In the genomic region with DNA sequence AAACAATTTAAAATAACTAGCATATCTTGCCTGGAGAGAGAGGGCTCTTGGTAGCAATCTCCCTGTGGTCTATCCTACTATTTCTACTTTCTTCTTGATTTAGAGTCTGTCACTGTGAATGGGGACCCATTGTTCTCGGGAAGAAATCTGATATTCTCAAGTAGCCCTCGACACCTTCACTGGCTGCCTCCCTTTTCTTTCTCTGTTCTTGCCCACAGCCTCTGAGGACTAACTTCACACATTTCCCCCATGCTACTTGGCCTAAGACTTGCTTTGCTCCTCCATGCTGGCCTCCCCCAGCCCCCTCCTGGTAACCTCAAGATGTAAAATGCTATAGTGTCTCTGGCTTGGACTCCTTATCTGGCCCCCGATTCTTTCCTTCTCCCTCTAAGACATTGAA, we compare ENCODE assay signal across 37 cellular contexts. TPM values are rescaled to one million over a fixed set of nuclear protein-coding genes. Genes with fewer than 3 reads are reported as not detected.
"Had no signal": no experiment of that assay in that cellular context is flagged by ENCODE, and none has a peak within 500 bp of the region (broad histone marks: within the 10 kb centered on the region; RNA-seq: fewer than 3 reads in every experiment).

No MANE protein-coding gene starts in this region.

- DNase-seq: activated B cell treated with CpG ODN at 0.5 μM for 24 hours; activated CD4-positive, alpha-beta memory T cell treated with anti-CD3 and anti-CD28 coated beads for 36 hours; activated CD4-positive, alpha-beta T cell treated with anti-CD3 and anti-CD28 coated beads for 4 hours; activated CD4-positive, alpha-beta T cell treated with anti-CD3 and anti-CD28 coated beads, Interleukin-2, amount 10 ng/mL, durations not matched to agents 24 days and 14 days; activated CD4-positive, alpha-beta T cell treated with anti-CD3 and anti-CD28 coated beads, Interleukin-2, amount 50 U/mL, for 1 hour; activated CD4-positive, alpha-beta T cell treated with anti-CD3 and anti-CD28 coated beads, Interleukin-2, amount 50 U/mL, for 4 hours; activated CD4-positive, CD25-positive, alpha-beta regulatory T cell treated with anti-CD3 and anti-CD28 coated beads, Interleukin-2, amount 50 U/mL, for 72 hours; activated CD8-positive, alpha-beta memory T cell treated with anti-CD3 and anti-CD28 coated beads, Interleukin-2, amount 50 U/mL, for 4 hours; activated CD8-positive, alpha-beta T cell treated with anti-CD3 and anti-CD28 coated beads for 36 hours; activated effector memory CD4-positive, alpha-beta T cell treated with anti-CD3 and anti-CD28 coated beads, Interleukin-2, amount 50 U/mL, for 16 hours; activated gamma-delta T cell treated with Interleukin-2 at 50 U/mL for 16 hours; activated naive CD4-positive, alpha-beta T cell; activated naive CD4-positive, alpha-beta T cell treated with anti-CD3 and anti-CD28 coated beads for 36 hours; activated naive CD4-positive, alpha-beta T cell treated with anti-CD3 and anti-CD28 coated beads, Interleukin-2, amount 50 U/mL, for 16 hours; activated naive CD8-positive, alpha-beta T cell treated with anti-CD3 and anti-CD28 coated beads for 36 hours; activated T-cell treated with anti-CD3 and anti-CD28 coated beads for 4 hours; activated T-cell treated with anti-CD3 and anti-CD28 coated beads, Interleukin-2, amount 50 U/mL, for 1 hour; activated T-cell treated with anti-CD3 and anti-CD28 coated beads, Interleukin-2, amount 50 U/mL, for 4 hours; activated T-cell treated with anti-CD3 and anti-CD28 coated beads, Interleukin-2, amount 50 U/mL, for 72 hours; amygdala; anterior cingulate cortex; caudate nucleus; cerebellar nuclear complex; T-helper 1 cell; T-helper 2 cell; T-helper 9 cell had no signal

- H3K4me1 Mint-ChIP-seq: activated B cell treated with CpG ODN at 0.5 μM for 24 hours; activated CD4-positive, alpha-beta T cell treated with anti-CD3 and anti-CD28 coated beads, Interleukin-2, amount 10 ng/mL, durations not matched to agents 24 days and 14 days; activated naive CD8-positive, alpha-beta T cell treated with anti-CD3 and anti-CD28 coated beads for 36 hours; activated T-helper 17 cell treated with anti-CD3 and anti-CD28 coated beads, Interleukin-2, amount 50 U/mL, for 72 hours; central memory CD8-positive, alpha-beta T cell had no signal

- H3K27ac Mint-ChIP-seq: activated B cell treated with CpG ODN at 0.5 μM for 24 hours; activated CD4-positive, alpha-beta memory T cell treated with anti-CD3 and anti-CD28 coated beads for 36 hours; activated CD4-positive, alpha-beta T cell treated with anti-CD3 and anti-CD28 coated beads, Interleukin-2, amount 10 ng/mL, durations not matched to agents 24 days and 14 days; activated CD8-positive, alpha-beta T cell treated with anti-CD3 and anti-CD28 coated beads for 36 hours; activated naive CD4-positive, alpha-beta T cell treated with anti-CD3 and anti-CD28 coated beads for 36 hours; activated naive CD4-positive, alpha-beta T cell treated with anti-CD3 and anti-CD28 coated beads, Interleukin-2, amount 50 U/mL, for 72 hours; activated naive CD8-positive, alpha-beta T cell treated with anti-CD3 and anti-CD28 coated beads for 36 hours; activated T-cell treated with anti-CD3 and anti-CD28 coated beads, Interleukin-2, amount 50 U/mL, for 72 hours; activated T-helper 1 cell treated with anti-CD3 and anti-CD28 coated beads, Interleukin-12 subunit alpha, Interleukin-12 subunit beta, Interleukin-2, Interleukin-4 antibody, amounts not matched to agents 30 ng/mL and 10 ng/mL and 1 ng/mL, durations not matched to agents 14 hours and 24 hours and 36 hours; activated T-helper 17 cell treated with anti-CD3 and anti-CD28 coated beads, Interleukin-2, amount 50 U/mL, for 72 hours; brain; T-helper 1 cell treated with Interleukin-12 subunit alpha and Interleukin-12 subunit beta and Interleukin-4 antibody, amounts not matched to agents 30 μg/mL and 1 μg/mL, for 36 hours; T-helper 2 cell treated with Interferon-gamma antibody and Interleukin-4, amounts not matched to agents 5 μg/mL and 100 μg/mL, for 36 hours had no signal

- H3K9me3 Mint-ChIP-seq: activated CD4-positive, alpha-beta T cell treated with anti-CD3 and anti-CD28 coated beads, Interleukin-2, amount 10 ng/mL, durations not matched to agents 24 days and 14 days; activated T-helper 1 cell treated with anti-CD3 and anti-CD28 coated beads, Interleukin-12 subunit alpha, Interleukin-12 subunit beta, Interleukin-2, Interleukin-4 antibody, amounts not matched to agents 30 ng/mL and 10 ng/mL and 1 ng/mL, durations not matched to agents 14 hours and 24 hours and 36 hours; T-helper 1 cell treated with Interleukin-12 subunit alpha and Interleukin-12 subunit beta and Interleukin-4 antibody, amounts not matched to agents 30 μg/mL and 1 μg/mL, for 36 hours; T-helper 2 cell treated with Interferon-gamma antibody and Interleukin-4, amounts not matched to agents 5 μg/mL and 100 μg/mL, for 36 hours had no signal

- ATAC-seq: activated CD8-positive, alpha-beta T cell treated with anti-CD3 and anti-CD28 coated beads for 36 hours; activated naive CD4-positive, alpha-beta T cell treated with anti-CD3 and anti-CD28 coated beads, Interleukin-2, amount 50 U/mL, for 72 hours; activated T-cell treated with anti-CD3 and anti-CD28 coated beads, Interleukin-2, amount 50 U/mL, for 4 hours; activated T-cell treated with anti-CD3 and anti-CD28 coated beads, Interleukin-2, amount 50 U/mL, for 72 hours; activated T-helper 17 cell treated with anti-CD3 and anti-CD28 coated beads, Interleukin-2, amount 50 U/mL, for 72 hours had no signal

- H3K27me3 Mint-ChIP-seq: activated B cell treated with CpG ODN at 0.5 μM for 24 hours; activated CD4-positive, alpha-beta memory T cell treated with anti-CD3 and anti-CD28 coated beads for 36 hours; activated CD4-positive, alpha-beta T cell treated with anti-CD3 and anti-CD28 coated beads, Interleukin-2, amount 10 ng/mL, durations not matched to agents 24 days and 14 days; activated CD8-positive, alpha-beta T cell treated with anti-CD3 and anti-CD28 coated beads for 36 hours; activated naive CD8-positive, alpha-beta T cell treated with anti-CD3 and anti-CD28 coated beads for 36 hours; activated T-helper 17 cell treated with anti-CD3 and anti-CD28 coated beads, Interleukin-2, amount 50 U/mL, for 72 hours; brain; central memory CD8-positive, alpha-beta T cell had no signal

- H3K36me3 Mint-ChIP-seq: brain had no signal

- H3K4me3 Mint-ChIP-seq: activated B cell treated with CpG ODN at 0.5 μM for 24 hours; activated CD4-positive, alpha-beta memory T cell treated with anti-CD3 and anti-CD28 coated beads for 36 hours; activated CD4-positive, alpha-beta T cell treated with anti-CD3 and anti-CD28 coated beads, Interleukin-2, amount 10 ng/mL, durations not matched to agents 24 days and 14 days; activated CD8-positive, alpha-beta T cell treated with anti-CD3 and anti-CD28 coated beads for 36 hours; activated naive CD4-positive, alpha-beta T cell treated with anti-CD3 and anti-CD28 coated beads for 36 hours; activated naive CD8-positive, alpha-beta T cell treated with anti-CD3 and anti-CD28 coated beads for 36 hours; activated T-cell treated with anti-CD3 and anti-CD28 coated beads, Interleukin-2, amount 50 U/mL, for 4 hours; activated T-cell treated with anti-CD3 and anti-CD28 coated beads, Interleukin-2, amount 50 U/mL, for 72 hours; activated T-helper 1 cell treated with anti-CD3 and anti-CD28 coated beads, Interleukin-12 subunit alpha, Interleukin-12 subunit beta, Interleukin-2, Interleukin-4 antibody, amounts not matched to agents 30 ng/mL and 10 ng/mL and 1 ng/mL, durations not matched to agents 14 hours and 24 hours and 36 hours; activated T-helper 17 cell treated with anti-CD3 and anti-CD28 coated beads, Interleukin-2, amount 50 U/mL, for 72 hours; brain; central memory CD8-positive, alpha-beta T cell; T-helper 1 cell treated with Interleukin-12 subunit alpha and Interleukin-12 subunit beta and Interleukin-4 antibody, amounts not matched to agents 30 μg/mL and 1 μg/mL, for 36 hours; T-helper 2 cell treated with Interferon-gamma antibody and Interleukin-4, amounts not matched to agents 5 μg/mL and 100 μg/mL, for 36 hours had no signal

RNA-seq across cellular contexts. Expression of gene NT5C1B, which starts 58.8 kb away (rescaled TPM):
- total RNA-seq: activated B cell treated with CpG ODN at 0.5 μM for 24 hours; activated CD4-positive, alpha-beta memory T cell treated with anti-CD3 and anti-CD28 coated beads for 36 hours; activated CD4-positive, alpha-beta T cell treated with anti-CD3 and anti-CD28 coated beads, Interleukin-2, amount 10 ng/mL, durations not matched to agents 24 days and 14 days; activated CD8-positive, alpha-beta memory T cell treated with anti-CD3 and anti-CD28 coated beads for 36 hours; activated CD8-positive, alpha-beta T cell treated with anti-CD3 and anti-CD28 coated beads for 36 hours; activated naive CD4-positive, alpha-beta T cell treated with anti-CD3 and anti-CD28 coated beads for 36 hours; activated naive CD4-positive, alpha-beta T cell treated with anti-CD3 and anti-CD28 coated beads, Interleukin-2, amount 50 U/mL, for 72 hours; activated naive CD8-positive, alpha-beta T cell treated with anti-CD3 and anti-CD28 coated beads for 36 hours; activated T-cell treated with anti-CD3 and anti-CD28 coated beads, Interleukin-2, amount 50 U/mL, for 4 hours; activated T-cell treated with anti-CD3 and anti-CD28 coated beads, Interleukin-2, amount 50 U/mL, for 72 hours; activated T-helper 1 cell treated with anti-CD3 and anti-CD28 coated beads, Interleukin-12 subunit alpha, Interleukin-12 subunit beta, Interleukin-2, Interleukin-4 antibody, amounts not matched to agents 30 ng/mL and 10 ng/mL and 1 ng/mL, durations not matched to agents 14 hours and 24 hours and 36 hours; activated T-helper 17 cell treated with anti-CD3 and anti-CD28 coated beads, Interleukin-2, amount 50 U/mL, for 72 hours; ascending aorta; bronchial epithelial cell; cardiac muscle cell had no signal
